8 cellular contexts compared by ENCODE assay signal in the genomic region with DNA sequence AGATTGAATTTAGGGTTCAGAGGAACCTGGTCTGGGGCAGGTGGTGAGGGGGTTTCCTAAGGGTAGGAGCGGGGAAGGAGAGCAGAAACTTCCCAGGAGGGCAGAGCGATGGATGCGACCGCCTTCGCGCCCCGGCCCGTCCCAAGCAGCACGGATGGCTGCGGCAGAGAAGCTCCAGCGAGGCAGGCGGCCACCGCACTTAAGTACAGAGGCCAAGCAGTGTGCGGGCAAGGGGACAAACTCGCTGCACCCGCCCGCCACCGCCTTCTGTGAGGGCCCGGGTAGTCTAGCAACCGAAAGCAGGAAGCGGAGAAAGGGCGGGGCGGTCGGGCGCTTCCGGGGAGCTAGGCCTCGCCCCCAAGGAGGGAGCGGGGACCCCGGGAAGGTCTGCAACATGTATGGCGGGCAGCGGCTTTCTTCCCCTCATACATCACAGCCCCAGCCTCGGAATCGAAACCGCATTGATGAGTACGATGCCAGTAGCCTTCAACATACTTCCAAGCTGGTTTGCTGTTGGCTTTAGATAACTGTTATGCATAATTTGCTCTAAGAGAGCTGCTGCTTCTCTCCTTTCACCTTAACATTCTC. TPM values are rescaled to one million over a fixed set of nuclear protein-coding genes. Genes with fewer than 3 reads are reported as not detected.
DNase-seq lines count a peak whose midpoint lies in the region; ATAC-seq and TF ChIP-seq lines count a peak whose summit lies in the region.

A gene with protein sequence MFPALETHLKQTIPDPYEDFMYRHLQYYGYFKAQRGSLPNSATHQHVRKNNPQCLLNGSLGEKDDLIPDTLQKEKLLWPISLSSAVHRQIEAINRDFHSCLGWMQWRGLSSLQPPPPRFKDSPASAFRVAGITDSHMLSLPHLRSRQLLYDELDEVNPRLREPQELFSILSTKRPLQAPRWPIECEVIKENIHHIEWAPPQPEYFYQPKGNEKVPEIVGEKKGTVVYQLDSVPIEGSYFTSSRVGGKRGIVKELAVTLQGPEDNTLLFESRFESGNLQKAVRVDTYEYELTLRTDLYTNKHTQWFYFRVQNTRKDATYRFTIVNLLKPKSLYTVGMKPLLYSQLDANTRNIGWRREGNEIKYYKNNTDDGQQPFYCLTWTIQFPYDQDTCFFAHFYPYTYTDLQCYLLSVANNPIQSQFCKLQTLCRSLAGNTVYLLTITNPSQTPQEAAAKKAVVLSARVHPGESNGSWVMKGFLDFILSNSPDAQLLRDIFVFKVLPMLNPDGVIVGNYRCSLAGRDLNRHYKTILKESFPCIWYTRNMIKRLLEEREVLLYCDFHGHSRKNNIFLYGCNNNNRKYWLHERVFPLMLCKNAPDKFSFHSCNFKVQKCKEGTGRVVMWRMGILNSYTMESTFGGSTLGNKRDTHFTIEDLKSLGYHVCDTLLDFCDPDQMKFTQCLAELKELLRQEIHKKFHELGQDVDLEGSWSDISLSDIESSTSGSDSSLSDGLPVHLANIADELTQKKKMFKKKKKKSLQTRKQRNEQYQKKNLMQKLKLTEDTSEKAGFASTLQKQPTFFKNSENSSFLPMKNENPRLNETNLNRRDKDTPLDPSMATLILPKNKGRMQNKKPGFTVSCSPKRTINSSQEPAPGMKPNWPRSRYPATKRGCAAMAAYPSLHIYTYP (minus strand): TSS at position 288 of the 588 bp plus-strand sequence. CDS start 719 bp downstream, outside the sequence.

- H3K27me3 Mint-ChIP-seq in activated naive CD8-positive, alpha-beta T cell treated with anti-CD3 and anti-CD28 coated beads, Interleukin-2, amount 50 U/mL, for 24 hours: no peaks in the 10 kb centered on the region
- no peaks in the 10 kb centered on the region for H3K27me3 Mint-ChIP-seq in progenitor cell of endocrine pancreas

- H3K27me3 ChIP-seq in MG63: no peaks in the 10 kb centered on the region
- H3K27me3 ChIP-seq in upper lobe of right lung: no peaks in the 10 kb centered on the region

- peak within 1 kb of the TSS; percentile 91 for H3K4me3 Mint-ChIP-seq in activated naive CD8-positive, alpha-beta T cell treated with anti-CD3 and anti-CD28 coated beads, Interleukin-2, amount 50 U/mL, for 24 hours
- peak within 1 kb of the TSS; percentile 85 for H3K4me3 Mint-ChIP-seq in progenitor cell of endocrine pancreas (ENCODE audit: low read depth)

- DNase-seq in G401 (ENCODE audit: low spot score) (peak; percentile 78), H4 (ENCODE audit: low spot score) (peak; percentile 21), MG63 (peak; percentile 85), SKM-1 (lab: John Stamatoyannopoulos, UW; ENCODE audit: unreplicated experiment) (peak; percentile 51), left cardiac atrium (peak; percentile 80), progenitor cell of endocrine pancreas (ENCODE audit: low spot score, unreplicated experiment) (peak; percentile 53), upper lobe of right lung (peak; percentile 90)
- peak; percentile 91 for DNase-seq in activated naive CD8-positive, alpha-beta T cell treated with anti-CD3 and anti-CD28 coated beads, Interleukin-2, amount 50 U/mL, for 24 hours

- in situ Hi-C loops in G401 (cut with HindIII; ENCODE audit: low sequenced_read_pairs): no loop called here

- intact Hi-C loops in left cardiac atrium (cut with DNase I) (no loop called here), upper lobe of right lung (cut with DNase I) (no loop called here)

- peaks cover 24% of the 10 kb centered on the region for H3K36me3 Mint-ChIP-seq in activated naive CD8-positive, alpha-beta T cell treated with anti-CD3 and anti-CD28 coated beads, Interleukin-2, amount 50 U/mL, for 24 hours (ENCODE audit: low read depth)
- H3K36me3 Mint-ChIP-seq in progenitor cell of endocrine pancreas (ENCODE audit: insufficient read depth): peaks cover 8% of the 10 kb centered on the region

- no peaks in the 10 kb centered on the region for H3K9me3 Mint-ChIP-seq in activated naive CD8-positive, alpha-beta T cell treated with anti-CD3 and anti-CD28 coated beads, Interleukin-2, amount 50 U/mL, for 24 hours
- no peaks in the 10 kb centered on the region for H3K9me3 Mint-ChIP-seq in progenitor cell of endocrine pancreas (ENCODE audit: low read depth)

- H3K4me3 ChIP-seq in MG63 (peak within 1 kb of the TSS; percentile 59), upper lobe of right lung (peak within 1 kb of the TSS; percentile 81)

- peaks cover 21% of the 10 kb centered on the region for H3K4me1 Mint-ChIP-seq in activated naive CD8-positive, alpha-beta T cell treated with anti-CD3 and anti-CD28 coated beads, Interleukin-2, amount 50 U/mL, for 24 hours
- H3K4me1 Mint-ChIP-seq in progenitor cell of endocrine pancreas (ENCODE audit: low read depth): peaks cover 5% of the 10 kb centered on the region

- H3K27ac Mint-ChIP-seq in activated naive CD8-positive, alpha-beta T cell treated with anti-CD3 and anti-CD28 coated beads, Interleukin-2, amount 50 U/mL, for 24 hours: peak within 1 kb of the TSS; percentile 96
- H3K27ac Mint-ChIP-seq in progenitor cell of endocrine pancreas: peak within 1 kb of the TSS; percentile 93

- H3K27ac ChIP-seq in upper lobe of right lung: peak within 1 kb of the TSS; percentile 85

- peak; percentile 99 for ATAC-seq in activated naive CD8-positive, alpha-beta T cell treated with anti-CD3 and anti-CD28 coated beads, Interleukin-2, amount 50 U/mL, for 24 hours
- ATAC-seq in left cardiac atrium (peak; percentile 95 to 97), upper lobe of right lung (peak; percentile 99)

- H3K9me3 ChIP-seq in MG63 (no peaks in the 10 kb centered on the region), upper lobe of right lung (no peaks in the 10 kb centered on the region)

- peaks cover 49% of the 10 kb centered on the region for H3K36me3 ChIP-seq in MG63
- peaks cover 43% of the 10 kb centered on the region for H3K36me3 ChIP-seq in upper lobe of right lung

- H3K4me1 ChIP-seq in upper lobe of right lung: no peaks in the 10 kb centered on the region

- no peak for TF ChIP-seq CTCF in progenitor cell of endocrine pancreas (IDR thresholded peaks at IDR 0.05; ENCODE audit: unreplicated experiment)
- no peak for TF ChIP-seq CTCF in upper lobe of right lung (IDR thresholded peaks at IDR 0.05)

RNA-seq across cellular contexts. Expression of the gene that starts here (rescaled TPM):
- not detected in 2 replicates for total RNA-seq in G401 (2014; rRNA removed; shearing (Covaris generic))
- total RNA-seq in H4 (2014; rRNA removed; shearing (Covaris generic)): 0.12 TPM in 2 replicates
- not detected in 2 replicates for total RNA-seq in MG63 (2014; rRNA removed; shearing (Covaris generic); ENCODE audit: low replicate concordance)
- total RNA-seq in left cardiac atrium: under 1 TPM in 1 of 2 donors, not detected in 1; 0.44 TPM
- total RNA-seq in progenitor cell of endocrine pancreas: 6.1 and 8.2 TPM in 2 replicates
- 0.96 TPM for total RNA-seq in upper lobe of right lung

Comparison
In these comparisons a context has a peak if more than half of its experiments do, and no peak if none do; other contexts are left out.
1. Peak in every context shown above with its lines: DNase-seq, ATAC-seq, H3K4me3 ChIP-seq and H3K27ac ChIP-seq.
2. Peak in DNase-seq in G401; RNA of the gene not detected or under 1 TPM.
3. Peak in DNase-seq in H4; RNA of the gene not detected or under 1 TPM.
4. Peak in DNase-seq and H3K4me3 ChIP-seq in MG63; RNA of the gene not detected or under 1 TPM.
5. Peak in DNase-seq and ATAC-seq in left cardiac atrium; RNA of the gene not detected or under 1 TPM.
6. Peak in DNase-seq, ATAC-seq, H3K4me3 ChIP-seq and H3K27ac ChIP-seq in upper lobe of right lung; RNA of the gene not detected or under 1 TPM.
7. DNase-seq: peak in every context shown above with its lines; median percentile 91 in activated naive CD8-positive, alpha-beta T cell treated with anti-CD3 and anti-CD28 coated beads, Interleukin-2, amount 50 U/mL, for 24 hours; 90 in upper lobe of right lung; 85 in MG63; 80 in left cardiac atrium; 78 in G401; 53 in progenitor cell of endocrine pancreas; 51 in SKM-1; 21 in H4.